In genomic region chr2:70160545-70160944, GRCh38 we compare ENCODE assay signal across 18 cellular contexts. TPM values are rescaled to one million over a fixed set of nuclear protein-coding genes. Genes with fewer than 3 reads are reported as not detected.
DNase-seq lines count a peak whose midpoint lies in the region; ATAC-seq and TF ChIP-seq lines count a peak whose summit lies in the region.
"Had no signal": no experiment of that assay in that cellular context is flagged by ENCODE, and none has a peak within 500 bp of the region (broad histone marks: within the 10 kb centered on the region; RNA-seq: fewer than 3 reads in every experiment).

No MANE protein-coding gene starts in this region.

- no peaks in the 10 kb centered on the region for H3K9me3 Mint-ChIP-seq in activated CD4-positive, alpha-beta T cell treated with anti-CD3 and anti-CD28 coated beads for 36 hours (ENCODE audit: low read depth)
- no peaks in the 10 kb centered on the region for H3K9me3 Mint-ChIP-seq in CD8-positive, alpha-beta T cell

- peak overlapping the region; percentile 20 for H3K27ac Mint-ChIP-seq in activated CD4-positive, alpha-beta T cell treated with anti-CD3 and anti-CD28 coated beads for 36 hours
- peak overlapping the region; percentile 49 for H3K27ac Mint-ChIP-seq in CD8-positive, alpha-beta T cell

- intact Hi-C loops in activated CD4-positive, alpha-beta T cell treated with anti-CD3 and anti-CD28 coated beads for 36 hours (cut with DNase I, micrococcal nuclease): loop anchor here in 1 of 2 experiments (5.0 kb wide), 1 partner anchor 67 kb away; no protein-coding TSS in a partner anchor
- intact Hi-C loops in CD8-positive, alpha-beta T cell (cut with DNase I, micrococcal nuclease): loop anchor here in 1 of 2 experiments (10.0 kb wide), 1 partner anchor 54 kb away; no protein-coding TSS in a partner anchor
- intact Hi-C loops in Panc1 (cut with micrococcal nuclease; ENCODE audit: unreplicated experiment) (no loop called here), stomach (cut with DNase I; ENCODE audit: low total_unique reads) (no loop called here)

- no peak for TF ChIP-seq CTCF in CD8-positive, alpha-beta T cell (IDR thresholded peaks at IDR 0.05)
- no peak for TF ChIP-seq CTCF in Panc1 (IDR thresholded peaks at IDR 0.05)
- TF ChIP-seq CTCF in stomach (IDR thresholded peaks at IDR 0.05): no peak

- H3K27ac ChIP-seq in CD8-positive, alpha-beta T cell (ENCODE audit: low read depth, low read length): no peak overlapping the region
- H3K27ac ChIP-seq in Panc1 (ENCODE audit: low read length) (no peak overlapping the region), epithelial cell of prostate (peak overlapping the region; percentile 69), stomach (no peak overlapping the region)
- H3K27ac ChIP-seq: 22Rv1 had no signal

- peaks cover 26% of the 10 kb centered on the region for H3K36me3 Mint-ChIP-seq in activated CD4-positive, alpha-beta T cell treated with anti-CD3 and anti-CD28 coated beads for 36 hours (ENCODE audit: low read depth)
- peaks cover 40% of the 10 kb centered on the region for H3K36me3 Mint-ChIP-seq in CD8-positive, alpha-beta T cell

- no peaks in the 10 kb centered on the region for H3K9me3 ChIP-seq in CD8-positive, alpha-beta T cell (ENCODE audit: low read length)
- H3K9me3 ChIP-seq in Panc1 (ENCODE audit: control insufficient read depth, insufficient read depth, low read depth, low read length): no peaks in the 10 kb centered on the region
- H3K9me3 ChIP-seq in stomach: no peaks in the 10 kb centered on the region

- DNase-seq in activated CD4-positive, alpha-beta T cell treated with anti-CD3 and anti-CD28 coated beads for 36 hours: no peak
- DNase-seq in activated CD4-positive, alpha-beta T cell treated with anti-CD3 and anti-CD28 coated beads, Interleukin-2, amount 50 U/mL, for 4 hours: no peak
- no peak for DNase-seq in CD8-positive, alpha-beta T cell
- no peak for DNase-seq in Panc1 (ENCODE audit: low read depth, low spot score)
- no peak for DNase-seq in epithelial cell of prostate (ENCODE audit: low read depth, low spot score)
- no peak for DNase-seq in NOMO-1 treated with dmso at 0.1 percent for 144 hours (lab: John Stamatoyannopoulos, UW; ENCODE audit: unreplicated experiment)
- DNase-seq in stomach: no peak
- DNase-seq: activated effector memory CD4-positive, alpha-beta T cell treated with Interleukin-2 at 50 U/mL for 16 hours; anterior cingulate cortex; central memory CD4-positive, alpha-beta T cell; foreskin fibroblast; NCI-H524; nucleus accumbens; OCI-M1; SIG-M5; T-helper 2 cell had no signal

- POLR2A ChIA-PET in activated CD4-positive, alpha-beta T cell treated with anti-CD3 and anti-CD28 coated beads for 36 hours (lab: Charles Lee): interaction anchor here (0.6 kb wide), 1 partner anchor 12 kb away, joined by 3 read pairs; no protein-coding TSS in a partner anchor
- POLR2A ChIA-PET in CD8-positive, alpha-beta T cell (lab: Charles Lee): no interaction called here
- POLR2A ChIA-PET in Panc1 (lab: Charles Lee): no interaction called here

- no peak overlapping the region for H3K4me3 ChIP-seq in CD8-positive, alpha-beta T cell (ENCODE audit: low read depth, low read length)
- H3K4me3 ChIP-seq in Panc1 (ENCODE audit: low read depth in 2 of 2, low read length in 2 of 2) (no peak overlapping the region), stomach (no peak overlapping the region)

- no peaks in the 10 kb centered on the region for H3K27me3 Mint-ChIP-seq in activated CD4-positive, alpha-beta T cell treated with anti-CD3 and anti-CD28 coated beads for 36 hours
- no peaks in the 10 kb centered on the region for H3K27me3 Mint-ChIP-seq in CD8-positive, alpha-beta T cell (ENCODE audit: low read depth)

- BruUV-seq in Panc1 (replicated peaks; lab: Mats Ljungman, UMichigan): TSS peak; percentile 69

- H3K36me3 ChIP-seq in CD8-positive, alpha-beta T cell (ENCODE audit: insufficient read depth, low read length): peaks cover 6% of the 10 kb centered on the region
- H3K36me3 ChIP-seq in Panc1 (ENCODE audit: control insufficient read depth, insufficient read depth, low read length): no peaks in the 10 kb centered on the region
- H3K36me3 ChIP-seq in stomach: peaks cover 16 to 98% (median 95%) of the 10 kb centered on the region in 4 donors

- TF ChIP-seq EP300 in stomach (IDR thresholded peaks at IDR 0.05): no peak

- WGBS in stomach, 5 donors: 87 to 93% (median 91%) methylated on average over 6 of the region's 6 CpGs

- in situ Hi-C loops in Panc1 (cut with HindIII; ENCODE audit: low pct_unique_long_range_greater_than_20kb, low sequenced_read_pairs): no loop called here

- no peak for ATAC-seq in activated CD4-positive, alpha-beta T cell treated with anti-CD3 and anti-CD28 coated beads for 36 hours
- ATAC-seq in CD8-positive, alpha-beta T cell: no peak
- ATAC-seq in Panc1 (no peak), GM19328 (IDR thresholded peaks at IDR 0.05; ENCODE audit: unreplicated experiment) (no peak)

- H3K27me3 ChIP-seq in CD8-positive, alpha-beta T cell (ENCODE audit: insufficient read depth, low read length): no peaks in the 10 kb centered on the region
- no peaks in the 10 kb centered on the region for H3K27me3 ChIP-seq in Panc1 (ENCODE audit: control insufficient read depth, insufficient read depth, low read length)
- H3K27me3 ChIP-seq in stomach: no peaks in the 10 kb centered on the region

- peaks cover 7% of the 10 kb centered on the region for H3K4me1 Mint-ChIP-seq in activated CD4-positive, alpha-beta T cell treated with anti-CD3 and anti-CD28 coated beads for 36 hours
- H3K4me1 Mint-ChIP-seq in CD8-positive, alpha-beta T cell (ENCODE audit: low read depth): peaks cover 4% of the 10 kb centered on the region

- H3K4me1 ChIP-seq in CD8-positive, alpha-beta T cell (ENCODE audit: insufficient read depth, low read length): peaks cover 5% of the 10 kb centered on the region
- H3K4me1 ChIP-seq in Panc1 (ENCODE audit: control insufficient read depth, insufficient read depth, low read length) (no peaks in the 10 kb centered on the region), stomach (no peaks in the 10 kb centered on the region)

- no peak overlapping the region for H3K4me3 Mint-ChIP-seq in activated CD4-positive, alpha-beta T cell treated with anti-CD3 and anti-CD28 coated beads for 36 hours
- H3K4me3 Mint-ChIP-seq in CD8-positive, alpha-beta T cell: no peak overlapping the region

- no peak for TF ChIP-seq POLR2A in stomach (IDR thresholded peaks at IDR 0.05)

- CTCF ChIA-PET in activated CD4-positive, alpha-beta T cell treated with anti-CD3 and anti-CD28 coated beads for 36 hours (lab: Charles Lee): no interaction called here
- CTCF ChIA-PET in CD8-positive, alpha-beta T cell (lab: Charles Lee): interaction anchor here (0.6 to 1.4 kb wide), 3 partner anchors 17 to 248 kb away, joined by 3 read pairs; no protein-coding TSS in a partner anchor
- CTCF ChIA-PET in Panc1 (lab: Charles Lee): no interaction called here

RNA-seq across cellular contexts. Expression of gene C2orf42, which starts 30.3 kb away (rescaled TPM):
- 10 to 100 TPM; 22.6 to 23.3 TPM for total RNA-seq in activated CD4-positive, alpha-beta T cell treated with anti-CD3 and anti-CD28 coated beads for 36 hours
- total RNA-seq in CD8-positive, alpha-beta T cell: 10 to 100 TPM; 14.7 to 16.8 TPM
- 15.4 TPM for total RNA-seq in Panc1 (2021; ENCODE audit: unreplicated experiment)
- polyA plus RNA-seq in Panc1 (2012; ENCODE audit: insufficient read length): 14.7 TPM
- 10 to 100 TPM in 3 of 5 donors, 1 to 10 TPM in 2; 2.6 to 23.2 (median 11.7) TPM for total RNA-seq in stomach
- 1 to 10 TPM; 3.9 to 6.3 (median 4.3) TPM for polyA plus RNA-seq in stomach
